ENCODE assay signal across 12 cellular contexts in the genomic region with DNA sequence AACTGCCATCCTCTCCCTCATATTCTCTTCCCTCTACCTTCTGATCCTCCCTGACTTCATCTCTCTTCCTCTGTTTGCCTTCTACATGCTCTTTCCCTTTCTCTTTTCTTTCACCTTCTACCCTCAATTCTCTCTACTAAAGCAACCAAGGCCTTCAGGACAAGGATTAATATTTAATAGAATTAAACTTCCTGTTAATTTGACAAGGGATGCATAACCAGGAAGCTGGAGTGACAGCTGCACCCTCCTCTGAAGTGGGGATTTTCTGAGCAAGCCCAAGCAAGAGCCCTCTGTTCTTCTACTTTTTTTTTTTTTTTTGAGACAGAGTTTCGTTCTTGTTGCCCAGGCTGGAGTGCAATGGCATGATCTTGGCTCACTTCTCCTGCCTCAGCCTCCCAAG.
DNase-seq lines count a peak whose midpoint lies in the region; ATAC-seq, FAIRE-seq and TF ChIP-seq lines count a peak whose summit lies in the region.
"Had no signal": no experiment of that assay in that cellular context is flagged by ENCODE, and none has a peak within 500 bp of the region (broad histone marks: within the 10 kb centered on the region; RNA-seq: fewer than 3 reads in every experiment).

No MANE protein-coding gene starts in this region.

- peak overlapping the region; percentile 33 to 72 (median 58) for H3K4me3 Mint-ChIP-seq in CD4-positive, CD25-positive, alpha-beta regulatory T cell

- intact Hi-C loops in left lung (cut with DNase I): no loop called here

- H3K27me3 Mint-ChIP-seq in CD4-positive, CD25-positive, alpha-beta regulatory T cell: peaks cover 5% of the 10 kb centered on the region

- no peak for TF ChIP-seq CTCF in left lung (IDR thresholded peaks at IDR 0.05)

- peak overlapping the region; percentile 18 for H3K27ac ChIP-seq in CD4-positive, CD25-positive, alpha-beta regulatory T cell (ENCODE audit: insufficient read depth, low read length, poor library complexity, severe bottlenecking)
- peak overlapping the region; percentile 65 to 99 for H3K27ac ChIP-seq in left lung

- peak in 1 of 3 donors; percentile 30 for DNase-seq in CD4-positive, CD25-positive, alpha-beta regulatory T cell
- DNase-seq in GM19239 (ENCODE audit: insufficient read length, low spot score) (no peak), RCC 7860 (ENCODE audit: low spot score) (peak; percentile 42), left lung (peak in 1 of 2 donors; percentile 40), A172 (ENCODE audit: low spot score) (no peak), AG08396 (ENCODE audit: low spot score) (no peak)
- DNase-seq: NCI-H1417 treated with DMSO at 0.1 percent for 48 hours; stimulated activated CD4-positive, alpha-beta T cell treated with anti-CD3 and anti-CD28 coated beads, Interleukin-2, amount 100 ng/mL, for 24 hours had no signal

- H3K4me1 ChIP-seq in CD4-positive, CD25-positive, alpha-beta regulatory T cell (ENCODE audit: control insufficient read depth, insufficient read depth, low read length, poor library complexity, severe bottlenecking): peaks cover 44% of the 10 kb centered on the region
- peaks cover 20 to 83% of the 10 kb centered on the region in 2 donors for H3K4me1 ChIP-seq in left lung

- FAIRE-seq in GM19239 (lab: Jason Lieb, UNC): peak; percentile 47
- FAIRE-seq in RCC 7860 (lab: Jason Lieb, UNC): peak; percentile 77
- FAIRE-seq: colon, H54 had no signal

- no peak for ATAC-seq in CD4-positive, CD25-positive, alpha-beta regulatory T cell (ENCODE audit: low read depth in 2 of 2)
- peak; percentile 23 for ATAC-seq in left lung
- ATAC-seq in GM18519 (IDR thresholded peaks at IDR 0.05; ENCODE audit: low FRiP score, unreplicated experiment): no peak
- no peak for ATAC-seq in GM19035 (IDR thresholded peaks at IDR 0.05; ENCODE audit: unreplicated experiment)

- H3K36me3 ChIP-seq in CD4-positive, CD25-positive, alpha-beta regulatory T cell (ENCODE audit: control insufficient read depth, insufficient read depth, low read length): no peaks in the 10 kb centered on the region
- H3K36me3 ChIP-seq in left lung: no peaks in the 10 kb centered on the region

- no peaks in the 10 kb centered on the region for H3K27me3 ChIP-seq in CD4-positive, CD25-positive, alpha-beta regulatory T cell (ENCODE audit: control insufficient read depth, insufficient read depth, low read length)
- H3K27me3 ChIP-seq in left lung: no peaks in the 10 kb centered on the region

- no peak overlapping the region for H3K4me3 ChIP-seq in CD4-positive, CD25-positive, alpha-beta regulatory T cell (ENCODE audit: low read depth, low read length)
- H3K4me3 ChIP-seq in left lung: no peak overlapping the region

- no peaks in the 10 kb centered on the region for H3K9me3 ChIP-seq in CD4-positive, CD25-positive, alpha-beta regulatory T cell (ENCODE audit: control insufficient read depth in 2 of 2, low read length in 2 of 2)
- H3K9me3 ChIP-seq in left lung: no peaks in the 10 kb centered on the region

- H3K36me3 Mint-ChIP-seq in CD4-positive, CD25-positive, alpha-beta regulatory T cell: peaks cover 4% of the 10 kb centered on the region

- H3K4me1 Mint-ChIP-seq in CD4-positive, CD25-positive, alpha-beta regulatory T cell: peaks cover 24 to 89% (median 53%) of the 10 kb centered on the region in 4 donors

- H3K9me3 Mint-ChIP-seq in CD4-positive, CD25-positive, alpha-beta regulatory T cell: peaks cover 0 to 1% (median 0%) of the 10 kb centered on the region in 7 donors

- H3K27ac Mint-ChIP-seq in CD4-positive, CD25-positive, alpha-beta regulatory T cell: peak overlapping the region; percentile 56 to 95 (median 88)
